In the genomic region with DNA sequence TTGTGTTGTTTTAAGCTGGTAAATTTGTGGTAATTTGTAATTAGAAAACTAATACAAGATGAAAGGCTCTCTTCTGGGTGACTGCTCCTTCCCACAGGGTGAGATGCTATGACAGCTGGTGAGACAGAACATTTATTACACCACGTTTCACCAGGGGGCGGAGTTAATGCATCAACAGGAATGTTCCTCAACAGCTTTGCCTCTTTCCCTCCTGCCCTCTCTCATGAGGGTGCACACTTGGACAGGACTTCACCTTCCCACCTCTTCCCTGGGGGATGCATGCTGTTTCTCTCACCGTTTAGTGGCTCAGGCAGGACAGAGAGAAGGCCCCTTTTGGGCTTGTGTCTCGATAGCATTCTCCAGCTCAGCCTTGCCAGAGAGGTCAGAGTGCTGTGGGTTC, we compare ENCODE assay signal across 20 cellular contexts. TPM values are rescaled to one million over a fixed set of nuclear protein-coding genes. Genes with fewer than 3 reads are reported as not detected.
A peak's percentile ranks its signal among the peaks of the same experiment; 100 is the strongest.
DNase-seq lines count a peak whose midpoint lies in the region; ATAC-seq and TF ChIP-seq lines count a peak whose summit lies in the region.
"Had no signal": no experiment of that assay in that cellular context is flagged by ENCODE, and none has a peak within 500 bp of the region (broad histone marks: within the 10 kb centered on the region; RNA-seq: fewer than 3 reads in every experiment).

No MANE protein-coding gene starts in this region.

- H3K79me2 ChIP-seq in PC-3 (ENCODE audit: low read length) = no peaks in the 10 kb centered on the region

- H3K4me1 ChIP-seq in HEK293 (ENCODE audit: control insufficient read depth, insufficient read depth, low read length) = no peaks in the 10 kb centered on the region
- H3K4me1 ChIP-seq in PC-3 (ENCODE audit: insufficient read depth, low read length) = no peaks in the 10 kb centered on the region; the same call in 1 of the 2 replicates

- H3K9me3 ChIP-seq in HEK293 (ENCODE audit: control insufficient read depth, insufficient read depth, low read depth, low read length) (no peaks in the 10 kb centered on the region), PC-3 (ENCODE audit: low read length) (no peaks in the 10 kb centered on the region)

- no peaks in the 10 kb centered on the region for H3K36me3 Mint-ChIP-seq in endothelial cell (ENCODE audit: low read depth, unreplicated experiment)

- DNase-seq in Ammon's horn (ENCODE audit: low spot score) = peak; percentile 43
- peak; percentile 26 for DNase-seq in PC-3
- peak; percentile 21 for DNase-seq in fibroblast of mammary gland (ENCODE audit: low read depth)
- no peak for DNase-seq in NCI-H2029 (lab: John Stamatoyannopoulos, UW)
- no peak for DNase-seq in occipital lobe (lab: John Stamatoyannopoulos, UW)
- DNase-seq in endothelial cell (ENCODE audit: low spot score) = no peak
- DNase-seq: activated CD4-positive, alpha-beta T cell treated with anti-CD3 and anti-CD28 coated beads, Interleukin-2, amount 10 ng/mL, durations not matched to agents 24 days and 14 days; activated naive CD8-positive, alpha-beta T cell treated with anti-CD3 and anti-CD28 coated beads, Interleukin-2, amount 50 U/mL, for 24 hours; activated T-cell treated with anti-CD3 and anti-CD28 coated beads, Interleukin-2, amount 50 U/mL, for 1 hour; GF-D8; hypothalamus; NCI-H1694 treated with DMSO at 0.1 percent for 48 hours; NCI-H748 treated with DMSO at 0.1 percent for 48 hours; T-helper 2 cell had no signal

- peaks cover 2% of the 10 kb centered on the region for H3K27me3 Mint-ChIP-seq in endothelial cell (ENCODE audit: unreplicated experiment)
- H3K27me3 Mint-ChIP-seq: activated naive CD8-positive, alpha-beta T cell treated with anti-CD3 and anti-CD28 coated beads, Interleukin-2, amount 50 U/mL, for 24 hours had no signal

- TF ChIP-seq CTCF in HEK293 (tag by site-specific recombination; IDR thresholded peaks at IDR 0.05) (no peak), PC-3 (conservative IDR thresholded peaks at IDR 0.05; ENCODE audit: low read depth, low read length) (0 out of 2 replicates have a peak, but pooled peaks have one; percentile 11), fibroblast of mammary gland (conservative IDR thresholded peaks at IDR 0.05; ENCODE audit: control insufficient read depth, insufficient read depth, low read depth, low read length) (no peak), endothelial cell (IDR thresholded peaks at IDR 0.05; ENCODE audit: unreplicated experiment) (no peak)

- no peak overlapping the region for H3K4me3 ChIP-seq in HEK293 (ENCODE audit: low read depth, low read length)
- H3K4me3 ChIP-seq in PC-3 (ENCODE audit: low read length) = no peak overlapping the region
- H3K4me3 ChIP-seq in fibroblast of mammary gland (ENCODE audit: control insufficient read depth, low read depth, low read length) = no peak overlapping the region
- H3K4me3 ChIP-seq: skin epidermis had no signal

- H3K9ac ChIP-seq in PC-3 (ENCODE audit: low read length) = no peak overlapping the region

- peaks cover 38% of the 10 kb centered on the region for H3K27me3 ChIP-seq in PC-3 (ENCODE audit: low read length)

- no TSS peak for BruUV-seq in PC-3 (replicated peaks; lab: Mats Ljungman, UMichigan)

- H3K27ac ChIP-seq in HEK293 (ENCODE audit: extremely low read depth, low read depth, low read length) = no peak overlapping the region
- no peak overlapping the region for H3K27ac ChIP-seq in PC-3 (ENCODE audit: low read length)
- H3K27ac ChIP-seq: C4-2B, skin epidermis had no signal

- no peak overlapping the region for H3K27ac Mint-ChIP-seq in endothelial cell (ENCODE audit: unreplicated experiment)
- H3K27ac Mint-ChIP-seq: activated CD4-positive, alpha-beta T cell treated with anti-CD3 and anti-CD28 coated beads, Interleukin-2, amount 10 ng/mL, durations not matched to agents 24 days and 14 days; activated naive CD8-positive, alpha-beta T cell treated with anti-CD3 and anti-CD28 coated beads, Interleukin-2, amount 50 U/mL, for 24 hours had no signal

- no peaks in the 10 kb centered on the region for H3K36me3 ChIP-seq in HEK293 (ENCODE audit: control insufficient read depth in 2 of 2, insufficient read depth in 1 of 2, low read length in 2 of 2)
- H3K36me3 ChIP-seq in PC-3 (ENCODE audit: low read depth, low read length) = no peaks in the 10 kb centered on the region

- no peaks in the 10 kb centered on the region for H4K20me1 ChIP-seq in PC-3 (ENCODE audit: low read length)

- CTCF ChIA-PET in HEK293 (lab: Yijun Ruan, JAX) (interaction anchor here (0.6 to 5.6 kb wide), 15 partner anchors 10 to 356 kb away, joined by 3 to 26 read pairs (median 4); no protein-coding TSS in a partner anchor), PC-3 (lab: Charles Lee) (no interaction called here)

- H3K4me1 Mint-ChIP-seq in endothelial cell (ENCODE audit: unreplicated experiment) = no peaks in the 10 kb centered on the region

- H3K4me3 Mint-ChIP-seq in endothelial cell (ENCODE audit: unreplicated experiment) = no peak overlapping the region
- H3K4me3 Mint-ChIP-seq: activated CD4-positive, alpha-beta T cell treated with anti-CD3 and anti-CD28 coated beads, Interleukin-2, amount 10 ng/mL, durations not matched to agents 24 days and 14 days; activated naive CD8-positive, alpha-beta T cell treated with anti-CD3 and anti-CD28 coated beads, Interleukin-2, amount 50 U/mL, for 24 hours had no signal

- no peaks in the 10 kb centered on the region for H3K9me3 Mint-ChIP-seq in endothelial cell (ENCODE audit: unreplicated experiment)
- H3K9me3 Mint-ChIP-seq: activated CD4-positive, alpha-beta T cell treated with anti-CD3 and anti-CD28 coated beads, Interleukin-2, amount 10 ng/mL, durations not matched to agents 24 days and 14 days; activated naive CD8-positive, alpha-beta T cell treated with anti-CD3 and anti-CD28 coated beads, Interleukin-2, amount 50 U/mL, for 24 hours had no signal

- no peaks in the 10 kb centered on the region for H3K9me2 ChIP-seq in PC-3 (replicated peaks; ENCODE audit: low read length)

- H3K4me2 ChIP-seq in PC-3 (ENCODE audit: low read length) = no peak overlapping the region

- H3F3A ChIP-seq in PC-3 (ENCODE audit: low read length, unreplicated experiment) = no peaks in the 10 kb centered on the region

- intact Hi-C loops in PC-3 (cut with micrococcal nuclease) = no loop called here

- H2AFZ ChIP-seq in PC-3 (ENCODE audit: low read length) = no peak overlapping the region

- ATAC-seq in PC-3 (peak; percentile 31; the same call in 1 of the 2 replicates), HG02884 (IDR thresholded peaks at IDR 0.05; ENCODE audit: unreplicated experiment) (no peak)
- ATAC-seq: activated naive CD8-positive, alpha-beta T cell treated with anti-CD3 and anti-CD28 coated beads, Interleukin-2, amount 50 U/mL, for 24 hours had no signal

- POLR2A ChIA-PET in HEK293 (lab: Yijun Ruan, JAX) = no interaction called here
- POLR2A ChIA-PET in PC-3 (lab: Charles Lee; ENCODE audit: unreplicated experiment) = no interaction called here

TF ChIP-seq in HEK293, 187 proteins besides CTCF, POLR2A, EP300 and RAD21:
- TF ChIP-seq ZNF37A (tag by site-specific recombination; IDR thresholded peaks at IDR 0.05) (no peak), ZIC2 (tag by site-specific recombination; IDR thresholded peaks at IDR 0.05) (peak; percentile 89), ZBTB17 (tag by site-specific recombination; IDR thresholded peaks at IDR 0.05) (0 out of 2 replicates have a peak, but pooled peaks have one; percentile 30)
TF ChIP-seq in HEK293: peak in this region for 2.

RNA-seq across cellular contexts. Expression of a gene that starts 13.4 kb away (rescaled TPM):
- total RNA-seq in PC-3 (2014; rRNA removed) = not detected in 2 replicates
- 6.7 TPM for total RNA-seq in occipital lobe
- total RNA-seq in endothelial cell (ENCODE audit: unreplicated experiment) = 1.3 TPM
- total RNA-seq: activated CD4-positive, alpha-beta T cell treated with anti-CD3 and anti-CD28 coated beads, Interleukin-2, amount 10 ng/mL, durations not matched to agents 24 days and 14 days; lung microvascular endothelial cell had no signal

RNA-seq across cellular contexts. Expression of a gene that starts 32.9 kb away (rescaled TPM):
- total RNA-seq in PC-3 (2014; rRNA removed) (not detected in 2 replicates), occipital lobe (not detected), endothelial cell (ENCODE audit: unreplicated experiment) (not detected)
- total RNA-seq: activated CD4-positive, alpha-beta T cell treated with anti-CD3 and anti-CD28 coated beads, Interleukin-2, amount 10 ng/mL, durations not matched to agents 24 days and 14 days; cerebellum; lung microvascular endothelial cell had no signal

RNA-seq across cellular contexts. Expression of a gene that starts 46.3 kb away (rescaled TPM):
- total RNA-seq in PC-3 (2014; rRNA removed) (not detected in 2 replicates), occipital lobe (not detected), endothelial cell (ENCODE audit: unreplicated experiment) (not detected)
- total RNA-seq: activated CD4-positive, alpha-beta T cell treated with anti-CD3 and anti-CD28 coated beads, Interleukin-2, amount 10 ng/mL, durations not matched to agents 24 days and 14 days; cerebellum; lung microvascular endothelial cell had no signal

RNA-seq across cellular contexts. Expression of a gene that starts 52.4 kb away (rescaled TPM):
- total RNA-seq in PC-3 (2014; rRNA removed) (not detected in 2 replicates), occipital lobe (6.6 TPM), endothelial cell (ENCODE audit: unreplicated experiment) (4.1 TPM)
- total RNA-seq: lung microvascular endothelial cell had no signal

Comparison
In these comparisons a context has a peak if more than half of its experiments do, and no peak if none do; other contexts are left out.
1. DNase-seq: peak in Ammon's horn (single experiment), PC-3 (single experiment) and fibroblast of mammary gland (single experiment); none in NCI-H2029 (single experiment), occipital lobe (single experiment) and endothelial cell (single experiment).